Comparison of ENCODE assay signal across 1 cellular context in the genomic region with DNA sequence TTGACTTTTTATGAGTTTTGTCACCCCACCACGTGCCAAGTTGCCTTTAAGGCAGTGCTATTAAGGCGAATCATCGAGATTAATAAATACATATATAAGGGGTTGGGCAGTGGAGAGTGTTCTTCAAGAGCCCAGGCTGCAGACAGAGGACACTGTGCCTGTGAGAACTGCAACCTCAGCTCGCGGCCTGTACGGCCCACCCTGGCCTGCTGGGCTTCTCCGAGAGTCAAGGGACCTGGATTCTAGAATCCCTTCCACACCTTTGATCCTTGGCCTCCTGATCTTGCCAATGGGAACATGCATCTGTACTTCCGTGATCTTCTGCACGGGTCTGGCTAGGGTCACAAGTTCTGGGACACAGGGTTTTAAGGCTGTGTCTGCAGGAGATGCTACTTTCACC.
TF ChIP-seq lines count a peak whose summit lies in the region.

No MANE protein-coding gene starts in this region.

TF ChIP-seq in HepG2, 621 proteins besides CTCF, POLR2A, EP300 and RAD21:
- TF ChIP-seq HMG20A (CRISPR knock-in tag; IDR thresholded peaks at IDR 0.05; ENCODE audit: borderline replicate concordance) = no peak
- no peak for TF ChIP-seq RBM39 (IDR thresholded peaks at IDR 0.05; ENCODE audit: low read depth, low read length, poor library complexity, severe bottlenecking)
- TF ChIP-seq, protein P1, sequence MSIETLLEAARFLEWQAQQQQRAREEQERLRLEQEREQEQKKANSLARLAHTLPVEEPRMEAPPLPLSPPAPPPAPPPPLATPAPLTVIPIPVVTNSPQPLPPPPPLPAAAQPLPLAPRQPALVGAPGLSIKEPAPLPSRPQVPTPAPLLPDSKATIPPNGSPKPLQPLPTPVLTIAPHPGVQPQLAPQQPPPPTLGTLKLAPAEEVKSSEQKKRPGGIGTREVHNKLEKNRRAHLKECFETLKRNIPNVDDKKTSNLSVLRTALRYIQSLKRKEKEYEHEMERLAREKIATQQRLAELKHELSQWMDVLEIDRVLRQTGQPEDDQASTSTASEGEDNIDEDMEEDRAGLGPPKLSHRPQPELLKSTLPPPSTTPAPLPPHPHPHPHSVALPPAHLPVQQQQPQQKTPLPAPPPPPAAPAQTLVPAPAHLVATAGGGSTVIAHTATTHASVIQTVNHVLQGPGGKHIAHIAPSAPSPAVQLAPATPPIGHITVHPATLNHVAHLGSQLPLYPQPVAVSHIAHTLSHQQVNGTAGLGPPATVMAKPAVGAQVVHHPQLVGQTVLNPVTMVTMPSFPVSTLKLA (IDR thresholded peaks at IDR 0.05) = no peak
- no peak for TF ChIP-seq ZNF205 (CRISPR knock-in tag; IDR thresholded peaks at IDR 0.05)
- TF ChIP-seq, protein P2, sequence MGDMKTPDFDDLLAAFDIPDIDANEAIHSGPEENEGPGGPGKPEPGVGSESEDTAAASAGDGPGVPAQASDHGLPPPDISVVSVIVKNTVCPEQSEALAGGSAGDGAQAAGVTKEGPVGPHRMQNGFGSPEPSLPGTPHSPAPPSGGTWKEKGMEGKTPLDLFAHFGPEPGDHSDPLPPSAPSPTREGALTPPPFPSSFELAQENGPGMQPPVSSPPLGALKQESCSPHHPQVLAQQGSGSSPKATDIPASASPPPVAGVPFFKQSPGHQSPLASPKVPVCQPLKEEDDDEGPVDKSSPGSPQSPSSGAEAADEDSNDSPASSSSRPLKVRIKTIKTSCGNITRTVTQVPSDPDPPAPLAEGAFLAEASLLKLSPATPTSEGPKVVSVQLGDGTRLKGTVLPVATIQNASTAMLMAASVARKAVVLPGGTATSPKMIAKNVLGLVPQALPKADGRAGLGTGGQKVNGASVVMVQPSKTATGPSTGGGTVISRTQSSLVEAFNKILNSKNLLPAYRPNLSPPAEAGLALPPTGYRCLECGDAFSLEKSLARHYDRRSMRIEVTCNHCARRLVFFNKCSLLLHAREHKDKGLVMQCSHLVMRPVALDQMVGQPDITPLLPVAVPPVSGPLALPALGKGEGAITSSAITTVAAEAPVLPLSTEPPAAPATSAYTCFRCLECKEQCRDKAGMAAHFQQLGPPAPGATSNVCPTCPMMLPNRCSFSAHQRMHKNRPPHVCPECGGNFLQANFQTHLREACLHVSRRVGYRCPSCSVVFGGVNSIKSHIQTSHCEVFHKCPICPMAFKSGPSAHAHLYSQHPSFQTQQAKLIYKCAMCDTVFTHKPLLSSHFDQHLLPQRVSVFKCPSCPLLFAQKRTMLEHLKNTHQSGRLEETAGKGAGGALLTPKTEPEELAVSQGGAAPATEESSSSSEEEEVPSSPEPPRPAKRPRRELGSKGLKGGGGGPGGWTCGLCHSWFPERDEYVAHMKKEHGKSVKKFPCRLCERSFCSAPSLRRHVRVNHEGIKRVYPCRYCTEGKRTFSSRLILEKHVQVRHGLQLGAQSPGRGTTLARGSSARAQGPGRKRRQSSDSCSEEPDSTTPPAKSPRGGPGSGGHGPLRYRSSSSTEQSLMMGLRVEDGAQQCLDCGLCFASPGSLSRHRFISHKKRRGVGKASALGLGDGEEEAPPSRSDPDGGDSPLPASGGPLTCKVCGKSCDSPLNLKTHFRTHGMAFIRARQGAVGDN (CRISPR knock-in tag; IDR thresholded peaks at IDR 0.05) = no peak
- no peak for TF ChIP-seq MAFK (conservative IDR thresholded peaks at IDR 0.05 in 1 of 2, IDR thresholded peaks at IDR 0.05 in 1 of 2; ENCODE audit: low read length in 2 of 2)
- no peak for TF ChIP-seq MIER3 (CRISPR knock-in tag; IDR thresholded peaks at IDR 0.05; ENCODE audit: borderline replicate concordance)
- TF ChIP-seq ZNF234 (CRISPR knock-in tag; conservative IDR thresholded peaks at IDR 0.05) = no peak
- TF ChIP-seq, protein P3, sequence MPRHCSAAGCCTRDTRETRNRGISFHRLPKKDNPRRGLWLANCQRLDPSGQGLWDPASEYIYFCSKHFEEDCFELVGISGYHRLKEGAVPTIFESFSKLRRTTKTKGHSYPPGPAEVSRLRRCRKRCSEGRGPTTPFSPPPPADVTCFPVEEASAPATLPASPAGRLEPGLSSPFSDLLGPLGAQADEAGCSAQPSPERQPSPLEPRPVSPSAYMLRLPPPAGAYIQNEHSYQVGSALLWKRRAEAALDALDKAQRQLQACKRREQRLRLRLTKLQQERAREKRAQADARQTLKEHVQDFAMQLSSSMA (CRISPR knock-in tag; IDR thresholded peaks at IDR 0.05) = no peak
- TF ChIP-seq ZSCAN29 (CRISPR knock-in tag; conservative IDR thresholded peaks at IDR 0.05) = no peak
- TF ChIP-seq, protein P4, sequence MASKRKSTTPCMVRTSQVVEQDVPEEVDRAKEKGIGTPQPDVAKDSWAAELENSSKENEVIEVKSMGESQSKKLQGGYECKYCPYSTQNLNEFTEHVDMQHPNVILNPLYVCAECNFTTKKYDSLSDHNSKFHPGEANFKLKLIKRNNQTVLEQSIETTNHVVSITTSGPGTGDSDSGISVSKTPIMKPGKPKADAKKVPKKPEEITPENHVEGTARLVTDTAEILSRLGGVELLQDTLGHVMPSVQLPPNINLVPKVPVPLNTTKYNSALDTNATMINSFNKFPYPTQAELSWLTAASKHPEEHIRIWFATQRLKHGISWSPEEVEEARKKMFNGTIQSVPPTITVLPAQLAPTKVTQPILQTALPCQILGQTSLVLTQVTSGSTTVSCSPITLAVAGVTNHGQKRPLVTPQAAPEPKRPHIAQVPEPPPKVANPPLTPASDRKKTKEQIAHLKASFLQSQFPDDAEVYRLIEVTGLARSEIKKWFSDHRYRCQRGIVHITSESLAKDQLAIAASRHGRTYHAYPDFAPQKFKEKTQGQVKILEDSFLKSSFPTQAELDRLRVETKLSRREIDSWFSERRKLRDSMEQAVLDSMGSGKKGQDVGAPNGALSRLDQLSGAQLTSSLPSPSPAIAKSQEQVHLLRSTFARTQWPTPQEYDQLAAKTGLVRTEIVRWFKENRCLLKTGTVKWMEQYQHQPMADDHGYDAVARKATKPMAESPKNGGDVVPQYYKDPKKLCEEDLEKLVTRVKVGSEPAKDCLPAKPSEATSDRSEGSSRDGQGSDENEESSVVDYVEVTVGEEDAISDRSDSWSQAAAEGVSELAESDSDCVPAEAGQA (IDR thresholded peaks at IDR 0.05; ENCODE audit: low read depth) = no peak
- TF ChIP-seq, protein P4 (CRISPR knock-in tag; IDR thresholded peaks at IDR 0.05; ENCODE audit: borderline replicate concordance) = no peak
- no peak for TF ChIP-seq ZNF652 (CRISPR knock-in tag; IDR thresholded peaks at IDR 0.05; ENCODE audit: borderline replicate concordance, low read depth)
- no peak for TF ChIP-seq TP53 (CRISPR knock-in tag; conservative IDR thresholded peaks at IDR 0.05)
- no peak for TF ChIP-seq TARDBP (CRISPR knock-in tag; IDR thresholded peaks at IDR 0.05)
- TF ChIP-seq KAT8 (CRISPR knock-in tag; IDR thresholded peaks at IDR 0.05) = no peak
- no peak for TF ChIP-seq ZFP1 (CRISPR knock-in tag; IDR thresholded peaks at IDR 0.05)
- TF ChIP-seq NR1H2 (CRISPR knock-in tag; IDR thresholded peaks at IDR 0.05; ENCODE audit: borderline replicate concordance, low read depth) = no peak
- TF ChIP-seq, protein P5, sequence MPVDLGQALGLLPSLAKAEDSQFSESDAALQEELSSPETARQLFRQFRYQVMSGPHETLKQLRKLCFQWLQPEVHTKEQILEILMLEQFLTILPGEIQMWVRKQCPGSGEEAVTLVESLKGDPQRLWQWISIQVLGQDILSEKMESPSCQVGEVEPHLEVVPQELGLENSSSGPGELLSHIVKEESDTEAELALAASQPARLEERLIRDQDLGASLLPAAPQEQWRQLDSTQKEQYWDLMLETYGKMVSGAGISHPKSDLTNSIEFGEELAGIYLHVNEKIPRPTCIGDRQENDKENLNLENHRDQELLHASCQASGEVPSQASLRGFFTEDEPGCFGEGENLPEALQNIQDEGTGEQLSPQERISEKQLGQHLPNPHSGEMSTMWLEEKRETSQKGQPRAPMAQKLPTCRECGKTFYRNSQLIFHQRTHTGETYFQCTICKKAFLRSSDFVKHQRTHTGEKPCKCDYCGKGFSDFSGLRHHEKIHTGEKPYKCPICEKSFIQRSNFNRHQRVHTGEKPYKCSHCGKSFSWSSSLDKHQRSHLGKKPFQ (CRISPR knock-in tag; IDR thresholded peaks at IDR 0.05; ENCODE audit: insufficient replicate concordance) = no peak
- TF ChIP-seq, protein P6, sequence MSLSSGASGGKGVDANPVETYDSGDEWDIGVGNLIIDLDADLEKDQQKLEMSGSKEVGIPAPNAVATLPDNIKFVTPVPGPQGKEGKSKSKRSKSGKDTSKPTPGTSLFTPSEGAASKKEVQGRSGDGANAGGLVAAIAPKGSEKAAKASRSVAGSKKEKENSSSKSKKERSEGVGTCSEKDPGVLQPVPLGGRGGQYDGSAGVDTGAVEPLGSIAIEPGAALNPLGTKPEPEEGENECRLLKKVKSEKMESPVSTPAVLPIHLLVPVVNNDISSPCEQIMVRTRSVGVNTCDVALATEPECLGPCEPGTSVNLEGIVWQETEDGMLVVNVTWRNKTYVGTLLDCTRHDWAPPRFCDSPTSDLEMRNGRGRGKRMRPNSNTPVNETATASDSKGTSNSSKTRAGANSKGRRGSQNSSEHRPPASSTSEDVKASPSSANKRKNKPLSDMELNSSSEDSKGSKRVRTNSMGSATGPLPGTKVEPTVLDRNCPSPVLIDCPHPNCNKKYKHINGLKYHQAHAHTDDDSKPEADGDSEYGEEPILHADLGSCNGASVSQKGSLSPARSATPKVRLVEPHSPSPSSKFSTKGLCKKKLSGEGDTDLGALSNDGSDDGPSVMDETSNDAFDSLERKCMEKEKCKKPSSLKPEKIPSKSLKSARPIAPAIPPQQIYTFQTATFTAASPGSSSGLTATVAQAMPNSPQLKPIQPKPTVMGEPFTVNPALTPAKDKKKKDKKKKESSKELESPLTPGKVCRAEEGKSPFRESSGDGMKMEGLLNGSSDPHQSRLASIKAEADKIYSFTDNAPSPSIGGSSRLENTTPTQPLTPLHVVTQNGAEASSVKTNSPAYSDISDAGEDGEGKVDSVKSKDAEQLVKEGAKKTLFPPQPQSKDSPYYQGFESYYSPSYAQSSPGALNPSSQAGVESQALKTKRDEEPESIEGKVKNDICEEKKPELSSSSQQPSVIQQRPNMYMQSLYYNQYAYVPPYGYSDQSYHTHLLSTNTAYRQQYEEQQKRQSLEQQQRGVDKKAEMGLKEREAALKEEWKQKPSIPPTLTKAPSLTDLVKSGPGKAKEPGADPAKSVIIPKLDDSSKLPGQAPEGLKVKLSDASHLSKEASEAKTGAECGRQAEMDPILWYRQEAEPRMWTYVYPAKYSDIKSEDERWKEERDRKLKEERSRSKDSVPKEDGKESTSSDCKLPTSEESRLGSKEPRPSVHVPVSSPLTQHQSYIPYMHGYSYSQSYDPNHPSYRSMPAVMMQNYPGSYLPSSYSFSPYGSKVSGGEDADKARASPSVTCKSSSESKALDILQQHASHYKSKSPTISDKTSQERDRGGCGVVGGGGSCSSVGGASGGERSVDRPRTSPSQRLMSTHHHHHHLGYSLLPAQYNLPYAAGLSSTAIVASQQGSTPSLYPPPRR (CRISPR knock-in tag; IDR thresholded peaks at IDR 0.05; ENCODE audit: borderline replicate concordance) = no peak
